Comparison of ENCODE assay signal across 14 cellular contexts in genomic region chr7:24700446-24701044, GRCh38. TPM values are rescaled to one million over a fixed set of nuclear protein-coding genes. Genes with fewer than 3 reads are reported as not detected.
A peak's percentile ranks its signal among the peaks of the same experiment; 100 is the strongest.
DNase-seq lines count a peak whose midpoint lies in the region; ATAC-seq and TF ChIP-seq lines count a peak whose summit lies in the region.
"Had no signal": no experiment of that assay in that cellular context is flagged by ENCODE, and none has a peak within 500 bp of the region (broad histone marks: within the 10 kb centered on the region; RNA-seq: fewer than 3 reads in every experiment).

No MANE protein-coding gene starts in this region.

- no peak overlapping the region for H3K4me2 ChIP-seq in mesendoderm (ENCODE audit: low read length)

- no peak overlapping the region for H3K9ac ChIP-seq in mesendoderm (ENCODE audit: low read length)

- H3K36me3 ChIP-seq in WERI-Rb-1 = no peaks in the 10 kb centered on the region
- H3K36me3 ChIP-seq in mesendoderm (ENCODE audit: control insufficient read depth, insufficient read depth, low read length) = no peaks in the 10 kb centered on the region
- H3K36me3 ChIP-seq in mucosa of descending colon (ENCODE audit: low read depth) = no peaks in the 10 kb centered on the region
- H3K36me3 ChIP-seq: brain microvascular endothelial cell, neutrophil, SJSA1 had no signal

- WGBS in mesendoderm (ENCODE audit: extremely low coverage, insufficient coverage, low lambda C conversion rate) = no CpG with 5 or more reads among the region's 6 CpGs

- H3K4ac ChIP-seq in mesendoderm (ENCODE audit: low read depth, low read length) = no peak overlapping the region

- no peak overlapping the region for H2BK120ac ChIP-seq in mesendoderm (ENCODE audit: low read depth, low read length)

- H3K79me2 ChIP-seq in mesendoderm (ENCODE audit: control insufficient read depth, insufficient read depth, low read length) = no peaks in the 10 kb centered on the region

- H3K79me1 ChIP-seq in mesendoderm (ENCODE audit: low read length) = no peaks in the 10 kb centered on the region

- TF ChIP-seq CTCF in WERI-Rb-1 (IDR thresholded peaks at IDR 0.05; ENCODE audit: low read depth, low read length) = 0 out of 2 replicates have a peak, but pooled peaks have one; percentile 10
- no peak for TF ChIP-seq CTCF in mucosa of descending colon (IDR thresholded peaks at IDR 0.05)

- H3K4me3 ChIP-seq in WERI-Rb-1 (ENCODE audit: low read depth, low read length) = no peak overlapping the region
- H3K4me3 ChIP-seq in mesendoderm (ENCODE audit: low read length) = no peak overlapping the region
- no peak overlapping the region for H3K4me3 ChIP-seq in mucosa of descending colon
- H3K4me3 ChIP-seq: SJSA1 had no signal

- H3K18ac ChIP-seq in mesendoderm (ENCODE audit: low read length) = no peak overlapping the region

- no peaks in the 10 kb centered on the region for H3K9me3 ChIP-seq in WERI-Rb-1 (ENCODE audit: severe bottlenecking)
- no peaks in the 10 kb centered on the region for H3K9me3 ChIP-seq in mucosa of descending colon
- H3K9me3 ChIP-seq: neutrophil, SJSA1 had no signal

- H2AK5ac ChIP-seq in mesendoderm (ENCODE audit: low read length) = no peak overlapping the region

- H2BK15ac ChIP-seq in mesendoderm (replicated peaks; ENCODE audit: low read depth) = no peak overlapping the region

- no peak overlapping the region for H3K23ac ChIP-seq in mesendoderm (ENCODE audit: low read length)

- H3K4me1 ChIP-seq in mesendoderm (ENCODE audit: control insufficient read depth, low read depth, low read length) (peaks cover 7% of the 10 kb centered on the region), mucosa of descending colon (ENCODE audit: low read depth) (no peaks in the 10 kb centered on the region)

- no peak overlapping the region for H2BK5ac ChIP-seq in mesendoderm (ENCODE audit: low read length)

- TF ChIP-seq EP300 in Ishikawa (IDR thresholded peaks at IDR 0.05; ENCODE audit: borderline replicate concordance) = no peak

- ATAC-seq in mucosa of descending colon (no peak), HG02642 (IDR thresholded peaks at IDR 0.05; ENCODE audit: poor library complexity, unreplicated experiment) (no peak)

- intact Hi-C loops in mucosa of descending colon (cut with DNase I, micrococcal nuclease) = no loop called here

- DNase-seq in COR-L47 (lab: John Stamatoyannopoulos, UW) = peak; percentile 18
- DNase-seq in WERI-Rb-1 = peak; percentile 61
- peak; percentile 58 for DNase-seq in mesendoderm
- no peak for DNase-seq in stimulated activated naive CD4-positive, alpha-beta T cell treated with Interleukin-2 at 50 U/mL for 16 hours (lab: John Stamatoyannopoulos, UW)
- DNase-seq in mucosa of descending colon = no peak
- DNase-seq in GOT3 (lab: John Stamatoyannopoulos, UW) = no peak
- DNase-seq: activated gamma-delta T cell; brain microvascular endothelial cell; DMS153; effector CD4-positive, alpha-beta T cell had no signal

- H3K27me3 ChIP-seq in WERI-Rb-1 (ENCODE audit: insufficient read depth, low read depth, severe bottlenecking) (no peaks in the 10 kb centered on the region), mesendoderm (ENCODE audit: insufficient read depth, low read length, poor library complexity) (no peaks in the 10 kb centered on the region)
- H3K27me3 ChIP-seq: brain microvascular endothelial cell, neutrophil, SJSA1 had no signal

- TF ChIP-seq RAD21 in Ishikawa (IDR thresholded peaks at IDR 0.05; ENCODE audit: low read depth) = no peak

- no peak overlapping the region for H4K5ac ChIP-seq in mesendoderm (ENCODE audit: low read length)

- no peak overlapping the region for H4K8ac ChIP-seq in mesendoderm (ENCODE audit: low read depth, low read length)

- no peak overlapping the region for H3K27ac ChIP-seq in WERI-Rb-1
- no peak overlapping the region for H3K27ac ChIP-seq in mesendoderm (ENCODE audit: low read depth, low read length)
- H3K27ac ChIP-seq: brain microvascular endothelial cell, neutrophil, SJSA1 had no signal

- no peak overlapping the region for H3K56ac ChIP-seq in mesendoderm (ENCODE audit: low read length)

TF ChIP-seq in Ishikawa, 13 proteins besides CTCF, POLR2A, EP300 and RAD21:
- TF ChIP-seq TEAD4 (IDR thresholded peaks at IDR 0.05) (peak; percentile 42; the same call in 1 of the 2 replicates), MAX (IDR thresholded peaks at IDR 0.05) (no peak)

RNA-seq across cellular contexts. Expression of gene GSDME, which starts 56.7 kb away (rescaled TPM):
- polyA plus RNA-seq in mesendoderm (2013, experiment 1 of 2) = 2.8 TPM
- polyA plus RNA-seq in mesendoderm (2013, experiment 2 of 2) = 3.0 TPM
- 1 to 10 TPM in 2 of 3 donors, under 1 TPM in 1; 0.96 to 6.3 (median 2.3) TPM for total RNA-seq in mucosa of descending colon

Comparison
In these comparisons a context has a peak if more than half of its experiments do, and no peak if none do; other contexts are left out.
1. DNase-seq: peak in COR-L47 (single experiment), WERI-Rb-1 (single experiment) and mesendoderm (single experiment); none in stimulated activated naive CD4-positive, alpha-beta T cell treated with Interleukin-2 at 50 U/mL for 16 hours (single experiment), mucosa of descending colon (0 of 3) and GOT3 (single experiment).